Comparison of ENCODE assay signal across 11 cellular contexts in genomic region chr3:123618076-123618703, GRCh38. TPM values are rescaled to one million over a fixed set of nuclear protein-coding genes. Genes with fewer than 3 reads are reported as not detected.
A peak's percentile ranks its signal among the peaks of the same experiment; 100 is the strongest.
DNase-seq lines count a peak whose midpoint lies in the region; ATAC-seq, FAIRE-seq and TF ChIP-seq lines count a peak whose summit lies in the region.
"Had no signal": no experiment of that assay in that cellular context is flagged by ENCODE, and none has a peak within 500 bp of the region (broad histone marks: within the 10 kb centered on the region; RNA-seq: fewer than 3 reads in every experiment).

No MANE protein-coding gene starts in this region.

- H3K9me3 ChIP-seq in esophagus (ENCODE audit: control insufficient read depth in 2 of 2, insufficient read depth in 1 of 2, low read depth in 1 of 2, low read length in 1 of 2) (no peaks in the 10 kb centered on the region), skeletal muscle satellite cell (replicated peaks; ENCODE audit: low read length) (no peaks in the 10 kb centered on the region)

- peak overlapping the region; percentile 28 for H3K4me2 ChIP-seq in skeletal muscle satellite cell (ENCODE audit: low read length)

- no peaks in the 10 kb centered on the region for H3K27me3 ChIP-seq in esophagus (ENCODE audit: control insufficient read depth in 1 of 2, insufficient read depth in 2 of 2, low read length in 2 of 2)
- H3K27me3 ChIP-seq in skeletal muscle satellite cell (ENCODE audit: control insufficient read depth, insufficient read depth, low read length), result no peaks in the 10 kb centered on the region

- no peak for TF ChIP-seq POLR2A in GM12892 (IDR thresholded peaks at IDR 0.05; ENCODE audit: low read depth, low read length)

- H3K27ac ChIP-seq in esophagus (ENCODE audit: low read depth in 2 of 2, low read length in 1 of 2), result peak overlapping the region; percentile 8 to 87

- 56 to 62% methylated on average over 7 of the region's 7 CpGs for WGBS in esophagus, 2 donors

- no peak for FAIRE-seq in GM12892 (lab: Jason Lieb, UNC)
- FAIRE-seq: GM12878 had no signal

- H3K9ac ChIP-seq in skeletal muscle satellite cell (ENCODE audit: low read depth, low read length), result no peak overlapping the region

- DNase-seq in CD1c-positive myeloid dendritic cell (ENCODE audit: extremely low spot score), result peak; percentile 63
- DNase-seq in OCI-M1 (lab: John Stamatoyannopoulos, UW), result peak; percentile 53
- no peak for DNase-seq in AG08396 (ENCODE audit: low spot score)
- DNase-seq in hypothalamus (lab: John Stamatoyannopoulos, UW), result no peak
- no peak for DNase-seq in GM12892 (ENCODE audit: insufficient read length)
- DNase-seq: NCI-H510A, T-helper 17 cell had no signal

- H3K4me1 ChIP-seq in esophagus (ENCODE audit: control insufficient read depth in 2 of 2, insufficient read depth in 2 of 2, low read length in 1 of 2), result peaks cover 6 to 21% of the 10 kb centered on the region in 2 donors
- peaks cover 14% of the 10 kb centered on the region for H3K4me1 ChIP-seq in skeletal muscle satellite cell (ENCODE audit: control insufficient read depth, insufficient read depth, low read length)

- ATAC-seq in HG02678 (IDR thresholded peaks at IDR 0.05; ENCODE audit: unreplicated experiment), result no peak
- ATAC-seq: GM12878, T-helper 17 cell had no signal

- peaks cover 0 to 4% of the 10 kb centered on the region in 2 donors for H3K36me3 ChIP-seq in esophagus (ENCODE audit: control insufficient read depth in 2 of 2, insufficient read depth in 2 of 2, low read length in 1 of 2)
- peaks cover 4% of the 10 kb centered on the region for H3K36me3 ChIP-seq in skeletal muscle satellite cell (ENCODE audit: insufficient read depth, low read length)

- H3K4me3 ChIP-seq in esophagus (ENCODE audit: low read depth in 1 of 2, low read length in 2 of 2), result peak overlapping the region in 1 of 2 donors; percentile 23
- no peak overlapping the region for H3K4me3 ChIP-seq in skeletal muscle satellite cell (ENCODE audit: low read length)
- H3K4me3 ChIP-seq: GM12878 had no signal

RNA-seq across cellular contexts. Expression of gene HACD2, which starts 33.3 kb away (rescaled TPM):
- 10 to 100 TPM; 12.0 to 17.1 TPM for polyA plus RNA-seq in esophagus
- total RNA-seq in skeletal muscle satellite cell (2012; rRNA removed), result 17.5 and 19.3 TPM in 2 replicates
- polyA plus RNA-seq in GM12892 (2012; ENCODE audit: missing spikeins), result 11.7 TPM

Comparison
In these comparisons a context has a peak if more than half of its experiments do, and no peak if none do; other contexts are left out.
1. DNase-seq: peak in CD1c-positive myeloid dendritic cell (single experiment) and OCI-M1 (single experiment); none in AG08396 (single experiment), hypothalamus (0 of 51) and GM12892 (single experiment).